ENCODE assay signal across 15 cellular contexts in genomic region chr18:39523281-39523680, GRCh38.
DNase-seq lines count a peak whose midpoint lies in the region; ATAC-seq and TF ChIP-seq lines count a peak whose summit lies in the region.
"Had no signal": no experiment of that assay in that cellular context is flagged by ENCODE, and none has a peak within 500 bp of the region (broad histone marks: within the 10 kb centered on the region; RNA-seq: fewer than 3 reads in every experiment).

No MANE protein-coding gene starts in this region.

- TF ChIP-seq EP300 in Ishikawa (IDR thresholded peaks at IDR 0.05; ENCODE audit: borderline replicate concordance): peak; percentile 42; the same call in 1 of the 2 replicates

- no peaks in the 10 kb centered on the region for H3K9me2 ChIP-seq in MM.1S (replicated peaks; ENCODE audit: insufficient read depth, low read length)

- H3K4me3 Mint-ChIP-seq in Caco-2 (ENCODE audit: unreplicated experiment): no peak overlapping the region
- H3K4me3 Mint-ChIP-seq: activated CD4-positive, alpha-beta T cell treated with anti-CD3 and anti-CD28 coated beads, Interleukin-2, amount 10 ng/mL, durations not matched to agents 24 days and 14 days; activated T-helper 1 cell treated with anti-CD3 and anti-CD28 coated beads, Interleukin-12 subunit alpha, Interleukin-12 subunit beta, Interleukin-2, Interleukin-4 antibody, amounts not matched to agents 30 ng/mL and 10 ng/mL and 1 ng/mL, durations not matched to agents 14 hours and 24 hours and 36 hours; B cell; brain; nephron progenitor cell had no signal

- no peaks in the 10 kb centered on the region for H3K9me3 Mint-ChIP-seq in Caco-2 (ENCODE audit: unreplicated experiment)
- H3K9me3 Mint-ChIP-seq: activated T-helper 1 cell treated with anti-CD3 and anti-CD28 coated beads, Interleukin-12 subunit alpha, Interleukin-12 subunit beta, Interleukin-2, Interleukin-4 antibody, amounts not matched to agents 30 ng/mL and 10 ng/mL and 1 ng/mL, durations not matched to agents 14 hours and 24 hours and 36 hours; brain; nephron progenitor cell had no signal

- no peak for TF ChIP-seq CTCF in Caco-2 (IDR thresholded peaks at IDR 0.05; ENCODE audit: insufficient read depth in 1 of 2, low read depth in 1 of 2, low read length in 1 of 2, severe bottlenecking in 1 of 2, unreplicated experiment in 1 of 2)
- TF ChIP-seq CTCF in lower lobe of right lung (IDR thresholded peaks at IDR 0.05): no peak
- no peak for TF ChIP-seq CTCF in MM.1S (IDR thresholded peaks at IDR 0.05; ENCODE audit: low read length)

- H3K27ac ChIP-seq in lower lobe of right lung (no peak overlapping the region), MM.1S (ENCODE audit: low read length) (no peak overlapping the region)

- H3K4me2 ChIP-seq in MM.1S (ENCODE audit: low read depth, low read length): no peak overlapping the region

- H4K20me1 ChIP-seq in MM.1S (ENCODE audit: insufficient read depth, low read length): no peaks in the 10 kb centered on the region

- CTCF ChIA-PET in Caco-2 (lab: Charles Lee): no interaction called here

- H3K4me3 ChIP-seq in Caco-2 (ENCODE audit: low read depth, low read length): no peak overlapping the region
- H3K4me3 ChIP-seq in lower lobe of right lung: no peak overlapping the region
- no peak overlapping the region for H3K4me3 ChIP-seq in MM.1S (ENCODE audit: low read length)

- H3K9ac ChIP-seq in MM.1S (ENCODE audit: low read length): no peak overlapping the region

- H3K27ac Mint-ChIP-seq in Caco-2 (ENCODE audit: unreplicated experiment): peak overlapping the region; percentile 38
- H3K27ac Mint-ChIP-seq: activated CD4-positive, alpha-beta T cell treated with anti-CD3 and anti-CD28 coated beads, Interleukin-2, amount 10 ng/mL, durations not matched to agents 24 days and 14 days; activated T-helper 1 cell treated with anti-CD3 and anti-CD28 coated beads, Interleukin-12 subunit alpha, Interleukin-12 subunit beta, Interleukin-2, Interleukin-4 antibody, amounts not matched to agents 30 ng/mL and 10 ng/mL and 1 ng/mL, durations not matched to agents 14 hours and 24 hours and 36 hours; B cell; brain; nephron progenitor cell had no signal

- H3K27me3 ChIP-seq in Caco-2 (replicated peaks; ENCODE audit: control insufficient read depth, insufficient read depth, low read length): no peaks in the 10 kb centered on the region
- H3K27me3 ChIP-seq in lower lobe of right lung (ENCODE audit: low read depth): no peaks in the 10 kb centered on the region
- no peaks in the 10 kb centered on the region for H3K27me3 ChIP-seq in MM.1S (replicated peaks; ENCODE audit: insufficient read depth, low read length)

- H3K27me3 Mint-ChIP-seq in Caco-2 (ENCODE audit: insufficient read depth, unreplicated experiment): no peaks in the 10 kb centered on the region
- H3K27me3 Mint-ChIP-seq: activated CD4-positive, alpha-beta T cell treated with anti-CD3 and anti-CD28 coated beads, Interleukin-2, amount 10 ng/mL, durations not matched to agents 24 days and 14 days; B cell had no signal

- H3K36me3 ChIP-seq in Caco-2 (ENCODE audit: control insufficient read depth, insufficient read depth, low read length): no peaks in the 10 kb centered on the region
- no peaks in the 10 kb centered on the region for H3K36me3 ChIP-seq in lower lobe of right lung
- H3K36me3 ChIP-seq in MM.1S (replicated peaks; ENCODE audit: insufficient read depth, low read length): no peaks in the 10 kb centered on the region

- TF ChIP-seq RAD21 in Ishikawa (IDR thresholded peaks at IDR 0.05; ENCODE audit: low read depth): no peak

- H3K36me3 Mint-ChIP-seq in Caco-2 (ENCODE audit: insufficient read depth, unreplicated experiment): no peaks in the 10 kb centered on the region
- H3K36me3 Mint-ChIP-seq: brain had no signal

- ATAC-seq in lower lobe of right lung (peak; percentile 35 to 47), HG03097 (IDR thresholded peaks at IDR 0.05; ENCODE audit: low FRiP score, unreplicated experiment) (no peak)
- ATAC-seq: left cardiac atrium had no signal

- H3K4me1 ChIP-seq in Caco-2 (peaks cover 16% of the 10 kb centered on the region), lower lobe of right lung (no peaks in the 10 kb centered on the region), MM.1S (ENCODE audit: low read length) (no peaks in the 10 kb centered on the region)

- POLR2A ChIA-PET in Caco-2 (lab: Charles Lee): no interaction called here

- no peaks in the 10 kb centered on the region for H3K79me2 ChIP-seq in MM.1S (ENCODE audit: low read length)

- intact Hi-C loops in Caco-2 (cut with micrococcal nuclease; ENCODE audit: unreplicated experiment) (loop anchor here (2.0 kb wide), 1 partner anchor 28 kb away; no protein-coding TSS in a partner anchor), lower lobe of right lung (cut with DNase I) (no loop called here)

- no peaks in the 10 kb centered on the region for H3K9me3 ChIP-seq in Caco-2
- no peaks in the 10 kb centered on the region for H3K9me3 ChIP-seq in lower lobe of right lung
- H3K9me3 ChIP-seq in MM.1S (replicated peaks; ENCODE audit: insufficient read depth, low read length): no peaks in the 10 kb centered on the region

- DNase-seq in Caco-2 (peak; percentile 42 to 52), dermis blood vessel endothelial cell (peak; percentile 63), lower lobe of right lung (no peak), MM.1S (no peak), NCI-H748 treated with DMSO at 0.1 percent for 48 hours (lab: John Stamatoyannopoulos, UW) (no peak), retina (no peak)
- DNase-seq: activated CD4-positive, alpha-beta T cell treated with anti-CD3 and anti-CD28 coated beads, Interleukin-2, amount 10 ng/mL, durations not matched to agents 24 days and 14 days; left cardiac atrium; NCI-H1930; nephron progenitor cell had no signal

- no TSS peak for BruUV-seq in Caco-2 (replicated peaks; lab: Mats Ljungman, UMichigan)

- H3F3A ChIP-seq in MM.1S (ENCODE audit: insufficient read depth, low read length): no peaks in the 10 kb centered on the region

- peaks cover 7% of the 10 kb centered on the region for H3K4me1 Mint-ChIP-seq in Caco-2 (ENCODE audit: low read depth, unreplicated experiment)
- H3K4me1 Mint-ChIP-seq: activated CD4-positive, alpha-beta T cell treated with anti-CD3 and anti-CD28 coated beads, Interleukin-2, amount 10 ng/mL, durations not matched to agents 24 days and 14 days; B cell; brain had no signal

- no peak overlapping the region for H2AFZ ChIP-seq in MM.1S (ENCODE audit: low read length)

TF ChIP-seq in Ishikawa, 13 proteins besides CTCF, POLR2A, EP300 and RAD21:
- TF ChIP-seq CEBPB (IDR thresholded peaks at IDR 0.05): no peak
- TF ChIP-seq CREB1 (IDR thresholded peaks at IDR 0.05; ENCODE audit: low read depth): no peak
- peak; percentile 56 for TF ChIP-seq TEAD4 (IDR thresholded peaks at IDR 0.05)
- no peak for TF ChIP-seq FOXM1 (IDR thresholded peaks at IDR 0.05; ENCODE audit: borderline replicate concordance, low read depth)
- no peak for TF ChIP-seq EGR1 (IDR thresholded peaks at IDR 0.05)
- TF ChIP-seq REST (IDR thresholded peaks at IDR 0.05; ENCODE audit: low read depth): no peak
- TF ChIP-seq USF1 (IDR thresholded peaks at IDR 0.05): no peak
- TF ChIP-seq NFIC (IDR thresholded peaks at IDR 0.05): no peak
- no peak for TF ChIP-seq TAF1 (IDR thresholded peaks at IDR 0.05; ENCODE audit: low read depth)
- TF ChIP-seq YY1 (IDR thresholded peaks at IDR 0.05; ENCODE audit: low read depth): 0 out of 2 replicates have a peak, but pooled peaks have one; percentile 31
- 0 out of 2 replicates have a peak, but pooled peaks have one; percentile 14 for TF ChIP-seq MAX (IDR thresholded peaks at IDR 0.05)
- TF ChIP-seq TCF12 (IDR thresholded peaks at IDR 0.05; ENCODE audit: low read depth): no peak
- no peak for TF ChIP-seq ZBTB7A (IDR thresholded peaks at IDR 0.05; ENCODE audit: low read depth)

Comparison
In these comparisons a context has a peak if more than half of its experiments do, and no peak if none do; other contexts are left out.
1. DNase-seq: peak in Caco-2 (2 of 2) and dermis blood vessel endothelial cell (single experiment); none in lower lobe of right lung (single experiment), MM.1S (single experiment), NCI-H748 treated with DMSO at 0.1 percent for 48 hours (single experiment) and retina (single experiment).